32 cellular contexts compared by ENCODE assay signal in genomic region chr19:33903489-33903850, GRCh38.
"Had no signal": no experiment of that assay in that cellular context is flagged by ENCODE, and none has a peak within 500 bp of the region (broad histone marks: within the 10 kb centered on the region; RNA-seq: fewer than 3 reads in every experiment).

No MANE protein-coding gene starts in this region.

- H3K27ac ChIP-seq: ascending aorta, brain microvascular endothelial cell, epithelial cell of prostate, gastroesophageal sphincter had no signal

- DNase-seq: activated CD4-positive, alpha-beta memory T cell treated with anti-CD3 and anti-CD28 coated beads for 36 hours; activated CD4-positive, alpha-beta T cell treated with anti-CD3 and anti-CD28 coated beads for 36 hours; activated CD4-positive, alpha-beta T cell treated with anti-CD3 and anti-CD28 coated beads, Interleukin-2, amount 10 ng/mL, durations not matched to agents 24 days and 14 days; activated CD4-positive, CD25-positive, alpha-beta regulatory T cell; activated CD4-positive, CD25-positive, alpha-beta regulatory T cell treated with anti-CD3 and anti-CD28 coated beads, Interleukin-2, amount 50 U/mL, for 72 hours; activated CD8-positive, alpha-beta memory T cell treated with anti-CD3 and anti-CD28 coated beads, Interleukin-2, amount 10 ng/mL, durations not matched to agents 7 days and 5 days; activated CD8-positive, alpha-beta memory T cell treated with anti-CD3 and anti-CD28 coated beads, Interleukin-2, amount 50 U/mL, for 4 hours; activated CD8-positive, alpha-beta T cell treated with anti-CD3 and anti-CD28 coated beads, Interleukin-2, amount 10 ng/mL, durations not matched to agents 7 days and 5 days; activated gamma-delta T cell; activated naive CD4-positive, alpha-beta T cell; activated naive CD4-positive, alpha-beta T cell treated with anti-CD3 and anti-CD28 coated beads, Interleukin-2, amount 10 ng/mL, durations not matched to agents 7 days and 5 days; activated naive CD8-positive, alpha-beta T cell treated with anti-CD3 and anti-CD28 coated beads, Interleukin-2, amount 10 ng/mL, durations not matched to agents 7 days and 5 days; activated T-cell treated with anti-CD3 and anti-CD28 coated beads, Interleukin-2, amount 50 U/mL, for 1 hour; activated T-cell treated with anti-CD3 and anti-CD28 coated beads, Interleukin-2, amount 50 U/mL, for 48 hours; brain microvascular endothelial cell; cortex of kidney; dermis blood vessel endothelial cell; effector CD4-positive, alpha-beta T cell; effector memory CD8-positive, alpha-beta T cell; esophagus squamous epithelium; foreskin melanocyte; head of caudate nucleus; T-helper 1 cell; T-helper 17 cell; T1000 had no signal

- H3K4me3 ChIP-seq: ascending aorta, esophagus squamous epithelium, gastroesophageal sphincter had no signal

- ATAC-seq: activated CD4-positive, alpha-beta T cell treated with anti-CD3 and anti-CD28 coated beads for 36 hours; activated CD8-positive, alpha-beta memory T cell treated with anti-CD3 and anti-CD28 coated beads, Interleukin-2, amount 10 ng/mL, durations not matched to agents 7 days and 5 days; activated CD8-positive, alpha-beta T cell treated with anti-CD3 and anti-CD28 coated beads, Interleukin-2, amount 10 ng/mL, durations not matched to agents 7 days and 5 days; activated naive CD4-positive, alpha-beta T cell treated with anti-CD3 and anti-CD28 coated beads, Interleukin-2, amount 50 U/mL, for 72 hours; effector memory CD8-positive, alpha-beta T cell; gastroesophageal sphincter; T-helper 17 cell had no signal

- H3K27me3 ChIP-seq: ascending aorta, brain microvascular endothelial cell had no signal

- H3K36me3 ChIP-seq: ascending aorta, brain microvascular endothelial cell, esophagus squamous epithelium, gastroesophageal sphincter had no signal

- FAIRE-seq: bronchial epithelial cell, colon, endothelial cell of umbilical vein had no signal

- H3K9me3 ChIP-seq: ascending aorta had no signal
